Comparison of ENCODE assay signal across 16 cellular contexts in the genomic region with DNA sequence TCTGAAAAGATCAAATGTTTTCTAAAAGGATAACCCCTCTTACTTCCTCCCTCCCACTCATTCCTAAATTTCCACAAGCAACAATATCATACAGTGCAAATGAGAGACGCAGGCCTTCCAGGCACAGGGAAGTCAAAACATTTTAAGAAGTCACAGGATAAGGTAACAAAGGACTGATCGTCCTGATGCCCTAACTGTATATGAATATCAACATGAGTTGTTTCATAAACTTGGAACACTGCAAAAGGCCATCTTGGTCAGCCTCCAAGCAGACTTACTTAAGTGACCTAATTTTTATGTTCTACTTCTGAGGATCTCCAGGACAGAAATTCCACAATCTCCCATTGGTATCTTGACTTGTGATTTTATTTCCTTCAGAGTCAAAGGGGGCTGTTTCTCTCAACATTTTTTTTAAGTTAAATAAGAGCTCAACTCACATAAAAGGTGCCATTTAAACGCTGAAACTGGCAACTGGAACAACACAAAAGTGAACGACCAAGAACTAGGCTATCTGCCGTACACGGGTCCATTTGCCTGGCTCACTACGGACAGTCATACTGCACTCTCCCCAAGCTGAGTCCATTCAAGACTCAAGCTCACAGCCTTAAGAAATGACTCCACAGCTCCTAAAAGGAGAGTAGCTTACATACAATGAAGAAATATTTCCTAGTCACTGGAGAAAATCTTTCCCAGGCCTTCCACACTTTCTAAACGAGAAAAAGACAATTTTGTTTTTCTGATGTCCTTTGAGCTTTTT.
A peak's percentile ranks its signal among the peaks of the same experiment; 100 is the strongest.
DNase-seq lines count a peak whose midpoint lies in the region; ATAC-seq and TF ChIP-seq lines count a peak whose summit lies in the region.
"Had no signal": no experiment of that assay in that cellular context is flagged by ENCODE, and none has a peak within 500 bp of the region (broad histone marks: within the 10 kb centered on the region; RNA-seq: fewer than 3 reads in every experiment).

No MANE protein-coding gene starts in this region.

- in situ Hi-C loops in gastrocnemius medialis (cut with MboI; ENCODE audit: low sequenced_read_pairs in 4 of 4): no loop called here

- H3K4me3 ChIP-seq in Caco-2 (ENCODE audit: low read depth, low read length): no peak overlapping the region
- H3K4me3 ChIP-seq in breast epithelium: no peak overlapping the region
- H3K4me3 ChIP-seq in left ventricle myocardium inferior: no peak overlapping the region
- no peak overlapping the region for H3K4me3 ChIP-seq in gastrocnemius medialis
- H3K4me3 ChIP-seq: spleen, upper lobe of left lung had no signal

- peak overlapping the region; percentile 47 for H3K27ac Mint-ChIP-seq in Caco-2 (ENCODE audit: unreplicated experiment)
- H3K27ac Mint-ChIP-seq: activated naive CD4-positive, alpha-beta T cell treated with anti-CD3 and anti-CD28 coated beads, Interleukin-2, amount 50 U/mL, for 24 hours had no signal

- no peaks in the 10 kb centered on the region for H3K9me3 ChIP-seq in Caco-2
- no peaks in the 10 kb centered on the region for H3K9me3 ChIP-seq in breast epithelium
- peaks cover 4% of the 10 kb centered on the region for H3K9me3 ChIP-seq in left ventricle myocardium inferior (replicated peaks)
- H3K9me3 ChIP-seq in gastrocnemius medialis: no peaks in the 10 kb centered on the region
- H3K9me3 ChIP-seq: spleen, upper lobe of left lung had no signal

- no peaks in the 10 kb centered on the region for H3K27me3 Mint-ChIP-seq in Caco-2 (ENCODE audit: insufficient read depth, unreplicated experiment)
- H3K27me3 Mint-ChIP-seq: naive B cell had no signal

- H3K9me3 Mint-ChIP-seq in Caco-2 (ENCODE audit: unreplicated experiment): no peaks in the 10 kb centered on the region
- H3K9me3 Mint-ChIP-seq: activated naive CD4-positive, alpha-beta T cell treated with anti-CD3 and anti-CD28 coated beads, Interleukin-2, amount 50 U/mL, for 24 hours had no signal

- POLR2A ChIA-PET in Caco-2 (lab: Charles Lee): no interaction called here

- no peaks in the 10 kb centered on the region for H3K27me3 ChIP-seq in Caco-2 (replicated peaks; ENCODE audit: control insufficient read depth, insufficient read depth, low read length)
- no peaks in the 10 kb centered on the region for H3K27me3 ChIP-seq in breast epithelium
- H3K27me3 ChIP-seq in left ventricle myocardium inferior (ENCODE audit: low read depth): no peaks in the 10 kb centered on the region
- H3K27me3 ChIP-seq in gastrocnemius medialis: no peaks in the 10 kb centered on the region
- H3K27me3 ChIP-seq: spleen, upper lobe of left lung had no signal

- H3K27ac ChIP-seq in breast epithelium (peak overlapping the region; percentile 80 to 86), left ventricle myocardium inferior (replicated peaks) (peak overlapping the region; percentile 61), gastrocnemius medialis (peak overlapping the region; percentile 46 to 68 (median 58))
- H3K27ac ChIP-seq: spleen had no signal

- H3K36me3 Mint-ChIP-seq in Caco-2 (ENCODE audit: insufficient read depth, unreplicated experiment): peaks cover 33% of the 10 kb centered on the region
- H3K36me3 Mint-ChIP-seq: activated naive CD4-positive, alpha-beta T cell treated with anti-CD3 and anti-CD28 coated beads, Interleukin-2, amount 50 U/mL, for 24 hours; naive B cell had no signal

- CTCF ChIA-PET in Caco-2 (lab: Charles Lee): no interaction called here

- TF ChIP-seq POLR2A in breast epithelium (IDR thresholded peaks at IDR 0.05) (no peak), gastrocnemius medialis (IDR thresholded peaks at IDR 0.05) (no peak)

- H3K4me1 ChIP-seq in Caco-2: peaks cover 6% of the 10 kb centered on the region; the same call in 1 of the 2 replicates
- peaks cover 7 to 40% of the 10 kb centered on the region in 2 donors for H3K4me1 ChIP-seq in breast epithelium
- H3K4me1 ChIP-seq in left ventricle myocardium inferior: peaks cover 51% of the 10 kb centered on the region
- peaks cover 35 to 46% of the 10 kb centered on the region in 2 donors for H3K4me1 ChIP-seq in gastrocnemius medialis

- intact Hi-C loops in Caco-2 (cut with micrococcal nuclease; ENCODE audit: unreplicated experiment): no loop called here
- intact Hi-C loops in breast epithelium (cut with DNase I; ENCODE audit: low total_unique reads): no loop called here
- intact Hi-C loops in left ventricle myocardium inferior (cut with micrococcal nuclease): no loop called here
- intact Hi-C loops in gastrocnemius medialis (cut with DNase I; ENCODE audit: low total_unique reads): no loop called here

- no TSS peak for BruUV-seq in Caco-2 (replicated peaks; lab: Mats Ljungman, UMichigan)

- TF ChIP-seq CTCF in Caco-2 (IDR thresholded peaks at IDR 0.05; ENCODE audit: insufficient read depth in 1 of 2, low read depth in 1 of 2, low read length in 1 of 2, severe bottlenecking in 1 of 2, unreplicated experiment in 1 of 2) (no peak), breast epithelium (IDR thresholded peaks at IDR 0.05) (no peak), left ventricle myocardium inferior (IDR thresholded peaks at IDR 0.05; ENCODE audit: borderline replicate concordance) (no peak), gastrocnemius medialis (IDR thresholded peaks at IDR 0.05 in 4 of 5, conservative IDR thresholded peaks at IDR 0.05 in 1 of 5) (no peak)

- DNase-seq in Caco-2 (no peak), breast epithelium (ENCODE audit: low spot score in 2 of 2) (no peak), left ventricle myocardium inferior (no peak), gastrocnemius medialis (peak; percentile 40 to 59), NCI-H146 (lab: John Stamatoyannopoulos, UW) (no peak)
- DNase-seq: cortex of kidney, KBM-7, naive B cell, NCI-H1436 treated with DMSO at 0.1 percent for 48 hours, NCI-H526 treated with DMSO at 0.1 percent for 48 hours, spleen, upper lobe of left lung had no signal

- H3K36me3 ChIP-seq in Caco-2 (ENCODE audit: control insufficient read depth, insufficient read depth, low read length) (no peaks in the 10 kb centered on the region; the same call in 1 of the 2 replicates), breast epithelium (no peaks in the 10 kb centered on the region), left ventricle myocardium inferior (no peaks in the 10 kb centered on the region), gastrocnemius medialis (no peaks in the 10 kb centered on the region)
- H3K36me3 ChIP-seq: spleen, upper lobe of left lung had no signal

- H3K4me3 Mint-ChIP-seq in Caco-2 (ENCODE audit: unreplicated experiment): no peak overlapping the region
- H3K4me3 Mint-ChIP-seq: activated naive CD4-positive, alpha-beta T cell treated with anti-CD3 and anti-CD28 coated beads, Interleukin-2, amount 50 U/mL, for 24 hours; naive B cell had no signal

- ATAC-seq in gastrocnemius medialis: peak; percentile 88 to 96
- no peak for ATAC-seq in GM21515 (IDR thresholded peaks at IDR 0.05; ENCODE audit: unreplicated experiment)
- no peak for ATAC-seq in HG03457 (IDR thresholded peaks at IDR 0.05; ENCODE audit: unreplicated experiment)
- no peak for ATAC-seq in HG02884 (IDR thresholded peaks at IDR 0.05; ENCODE audit: unreplicated experiment)

- peaks cover 16% of the 10 kb centered on the region for H3K4me1 Mint-ChIP-seq in Caco-2 (ENCODE audit: low read depth, unreplicated experiment)
- H3K4me1 Mint-ChIP-seq: activated naive CD4-positive, alpha-beta T cell treated with anti-CD3 and anti-CD28 coated beads, Interleukin-2, amount 50 U/mL, for 24 hours had no signal

Comparison
In these comparisons a context has a peak if more than half of its experiments do, and no peak if none do; other contexts are left out.
1. DNase-seq: peak in gastrocnemius medialis (2 of 2); none in Caco-2 (0 of 2), breast epithelium (0 of 2), left ventricle myocardium inferior (single experiment) and NCI-H146 (single experiment).
2. ATAC-seq: peak in gastrocnemius medialis (2 of 2); none in GM21515 (single experiment), HG03457 (single experiment) and HG02884 (single experiment).
3. Peak in every context shown above with its lines, with median percentiles within 50 percentile points of each other: H3K27ac ChIP-seq.